ENCODE assay signal across 13 cellular contexts in the genomic region with DNA sequence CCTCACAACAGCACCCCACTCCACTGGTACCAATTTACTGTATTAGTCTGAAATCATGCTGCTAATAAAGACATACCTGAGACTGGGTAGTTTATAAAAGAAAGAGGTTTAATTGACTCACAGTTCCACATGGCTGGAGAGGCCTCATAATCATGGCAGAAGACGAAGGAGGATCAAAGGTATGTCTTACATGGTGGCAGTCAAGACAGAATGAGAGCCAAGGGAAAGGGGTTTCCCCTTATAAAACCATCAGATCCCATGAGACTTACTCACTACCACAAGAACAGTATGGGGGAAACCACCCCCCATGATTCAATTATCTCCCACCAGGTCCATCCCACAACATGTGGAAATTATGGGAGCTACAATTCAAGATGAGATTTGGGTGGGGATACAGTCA. TPM values are rescaled to one million over a fixed set of nuclear protein-coding genes. Genes with fewer than 3 reads are reported as not detected.
DNase-seq lines count a peak whose midpoint lies in the region; ATAC-seq and TF ChIP-seq lines count a peak whose summit lies in the region.
"Not testable (repeated sequence)": the region's sequence is repeated elsewhere in the genome, so short reads cannot be mapped to it uniquely, and the experiment has no call there.
"Had no signal": no experiment of that assay in that cellular context is flagged by ENCODE, and none has a peak within 500 bp of the region (broad histone marks: within the 10 kb centered on the region; RNA-seq: fewer than 3 reads in every experiment).

No MANE protein-coding gene starts in this region.

- not testable (repeated sequence) for H3K27me3 Mint-ChIP-seq in activated CD8-positive, alpha-beta T cell treated with anti-CD3 and anti-CD28 coated beads for 36 hours; activated T-cell treated with anti-CD3 and anti-CD28 coated beads, Interleukin-2, amount 50 U/mL, for 4 hours (ENCODE audit: low read depth); activated T-helper 17 cell treated with anti-CD3 and anti-CD28 coated beads, Interleukin-2, amount 50 U/mL, for 72 hours; activated naive CD8-positive, alpha-beta T cell treated with anti-CD3 and anti-CD28 coated beads, Interleukin-2, amount 50 U/mL, for 24 hours

- DNase-seq in activated CD8-positive, alpha-beta T cell treated with anti-CD3 and anti-CD28 coated beads for 36 hours = peak; percentile 3
- DNase-seq in activated T-cell treated with anti-CD3 and anti-CD28 coated beads, Interleukin-2, amount 50 U/mL, for 4 hours; activated naive CD4-positive, alpha-beta T cell treated with anti-CD3 and anti-CD28 coated beads, Interleukin-2, amount 50 U/mL, for 72 hours (ENCODE audit: low spot score in 2 of 2); activated naive CD8-positive, alpha-beta T cell treated with anti-CD3 and anti-CD28 coated beads, Interleukin-2, amount 50 U/mL, for 24 hours: not testable (repeated sequence)
- peak; percentile 13 for DNase-seq in kidney tubule cell (ENCODE audit: low spot score)

- peaks cover 24% of the 10 kb centered on the region for H3K9me3 Mint-ChIP-seq in activated CD8-positive, alpha-beta T cell treated with anti-CD3 and anti-CD28 coated beads for 36 hours
- H3K9me3 Mint-ChIP-seq in activated T-cell treated with anti-CD3 and anti-CD28 coated beads, Interleukin-2, amount 50 U/mL, for 4 hours = peaks cover 33% of the 10 kb centered on the region
- H3K9me3 Mint-ChIP-seq in activated T-helper 17 cell treated with anti-CD3 and anti-CD28 coated beads, Interleukin-2, amount 50 U/mL, for 72 hours = peaks cover 13% of the 10 kb centered on the region
- peaks cover 27 to 32% of the 10 kb centered on the region in 2 donors for H3K9me3 Mint-ChIP-seq in activated naive CD4-positive, alpha-beta T cell treated with anti-CD3 and anti-CD28 coated beads, Interleukin-2, amount 50 U/mL, for 72 hours
- peaks cover 32% of the 10 kb centered on the region for H3K9me3 Mint-ChIP-seq in activated naive CD8-positive, alpha-beta T cell treated with anti-CD3 and anti-CD28 coated beads, Interleukin-2, amount 50 U/mL, for 24 hours

- H3K27ac Mint-ChIP-seq in activated CD8-positive, alpha-beta T cell treated with anti-CD3 and anti-CD28 coated beads for 36 hours; activated T-helper 17 cell treated with anti-CD3 and anti-CD28 coated beads, Interleukin-2, amount 50 U/mL, for 72 hours; activated naive CD4-positive, alpha-beta T cell treated with anti-CD3 and anti-CD28 coated beads, Interleukin-2, amount 50 U/mL, for 72 hours; activated naive CD8-positive, alpha-beta T cell treated with anti-CD3 and anti-CD28 coated beads, Interleukin-2, amount 50 U/mL, for 24 hours: not testable (repeated sequence)

- intact Hi-C loops in activated CD8-positive, alpha-beta T cell treated with anti-CD3 and anti-CD28 coated beads for 36 hours (cut with micrococcal nuclease) = not testable (repeated sequence)

- H3K4me1 Mint-ChIP-seq in activated CD8-positive, alpha-beta T cell treated with anti-CD3 and anti-CD28 coated beads for 36 hours (ENCODE audit: low read depth) = peaks cover 13% of the 10 kb centered on the region
- H3K4me1 Mint-ChIP-seq in activated T-cell treated with anti-CD3 and anti-CD28 coated beads, Interleukin-2, amount 50 U/mL, for 4 hours (ENCODE audit: low read depth); activated T-helper 17 cell treated with anti-CD3 and anti-CD28 coated beads, Interleukin-2, amount 50 U/mL, for 72 hours: not testable (repeated sequence)
- H3K4me1 Mint-ChIP-seq in activated naive CD8-positive, alpha-beta T cell treated with anti-CD3 and anti-CD28 coated beads, Interleukin-2, amount 50 U/mL, for 24 hours = peaks cover 11% of the 10 kb centered on the region

- not testable (repeated sequence) for H3K4me3 Mint-ChIP-seq in activated CD8-positive, alpha-beta T cell treated with anti-CD3 and anti-CD28 coated beads for 36 hours; activated T-cell treated with anti-CD3 and anti-CD28 coated beads, Interleukin-2, amount 50 U/mL, for 4 hours; activated T-helper 17 cell treated with anti-CD3 and anti-CD28 coated beads, Interleukin-2, amount 50 U/mL, for 72 hours; activated naive CD8-positive, alpha-beta T cell treated with anti-CD3 and anti-CD28 coated beads, Interleukin-2, amount 50 U/mL, for 24 hours

- not testable (repeated sequence) for TF ChIP-seq CTCF in activated CD8-positive, alpha-beta T cell treated with anti-CD3 and anti-CD28 coated beads for 36 hours (IDR thresholded peaks at IDR 0.05)

- not testable (repeated sequence) for H3K36me3 Mint-ChIP-seq in activated CD8-positive, alpha-beta T cell treated with anti-CD3 and anti-CD28 coated beads for 36 hours (ENCODE audit: low read depth); activated T-cell treated with anti-CD3 and anti-CD28 coated beads, Interleukin-2, amount 50 U/mL, for 4 hours (ENCODE audit: insufficient read depth); activated T-helper 17 cell treated with anti-CD3 and anti-CD28 coated beads, Interleukin-2, amount 50 U/mL, for 72 hours (ENCODE audit: low read depth); activated naive CD8-positive, alpha-beta T cell treated with anti-CD3 and anti-CD28 coated beads, Interleukin-2, amount 50 U/mL, for 24 hours (ENCODE audit: low read depth)
- peaks cover 24 to 29% of the 10 kb centered on the region in 2 donors for H3K36me3 Mint-ChIP-seq in activated naive CD4-positive, alpha-beta T cell treated with anti-CD3 and anti-CD28 coated beads, Interleukin-2, amount 50 U/mL, for 72 hours

- CTCF ChIA-PET in activated CD8-positive, alpha-beta T cell treated with anti-CD3 and anti-CD28 coated beads for 36 hours (lab: Charles Lee) = not testable (repeated sequence)

- ATAC-seq in activated CD8-positive, alpha-beta T cell treated with anti-CD3 and anti-CD28 coated beads for 36 hours = not testable (repeated sequence)
- ATAC-seq in activated T-cell treated with anti-CD3 and anti-CD28 coated beads, Interleukin-2, amount 50 U/mL, for 4 hours = peak; percentile 40 to 61
- ATAC-seq in activated T-helper 17 cell treated with anti-CD3 and anti-CD28 coated beads, Interleukin-2, amount 50 U/mL, for 72 hours (replicated peaks) = peak; percentile 51
- peak; percentile 38 to 85 for ATAC-seq in activated naive CD4-positive, alpha-beta T cell treated with anti-CD3 and anti-CD28 coated beads, Interleukin-2, amount 50 U/mL, for 72 hours
- ATAC-seq in activated naive CD8-positive, alpha-beta T cell treated with anti-CD3 and anti-CD28 coated beads, Interleukin-2, amount 50 U/mL, for 24 hours = peak; percentile 54

- POLR2A ChIA-PET in activated CD8-positive, alpha-beta T cell treated with anti-CD3 and anti-CD28 coated beads for 36 hours (lab: Charles Lee) = not testable (repeated sequence)

RNA-seq across cellular contexts. Expression of gene ARMC3, which starts 18.2 kb away (rescaled TPM):
- not detected for total RNA-seq in activated CD8-positive, alpha-beta T cell treated with anti-CD3 and anti-CD28 coated beads for 36 hours
- not detected for total RNA-seq in activated T-cell treated with anti-CD3 and anti-CD28 coated beads, Interleukin-2, amount 50 U/mL, for 4 hours
- not detected for total RNA-seq in activated T-helper 17 cell treated with anti-CD3 and anti-CD28 coated beads, Interleukin-2, amount 50 U/mL, for 72 hours
- not detected for total RNA-seq in activated naive CD4-positive, alpha-beta T cell treated with anti-CD3 and anti-CD28 coated beads, Interleukin-2, amount 50 U/mL, for 72 hours
- total RNA-seq: A673; B cell; CD4-positive, alpha-beta memory T cell; CD4-positive, alpha-beta T cell; CD8-positive, alpha-beta memory T cell; CD8-positive, alpha-beta T cell; Daoy had no signal
